ENCODE assay signal across 8 cellular contexts in the genomic region with DNA sequence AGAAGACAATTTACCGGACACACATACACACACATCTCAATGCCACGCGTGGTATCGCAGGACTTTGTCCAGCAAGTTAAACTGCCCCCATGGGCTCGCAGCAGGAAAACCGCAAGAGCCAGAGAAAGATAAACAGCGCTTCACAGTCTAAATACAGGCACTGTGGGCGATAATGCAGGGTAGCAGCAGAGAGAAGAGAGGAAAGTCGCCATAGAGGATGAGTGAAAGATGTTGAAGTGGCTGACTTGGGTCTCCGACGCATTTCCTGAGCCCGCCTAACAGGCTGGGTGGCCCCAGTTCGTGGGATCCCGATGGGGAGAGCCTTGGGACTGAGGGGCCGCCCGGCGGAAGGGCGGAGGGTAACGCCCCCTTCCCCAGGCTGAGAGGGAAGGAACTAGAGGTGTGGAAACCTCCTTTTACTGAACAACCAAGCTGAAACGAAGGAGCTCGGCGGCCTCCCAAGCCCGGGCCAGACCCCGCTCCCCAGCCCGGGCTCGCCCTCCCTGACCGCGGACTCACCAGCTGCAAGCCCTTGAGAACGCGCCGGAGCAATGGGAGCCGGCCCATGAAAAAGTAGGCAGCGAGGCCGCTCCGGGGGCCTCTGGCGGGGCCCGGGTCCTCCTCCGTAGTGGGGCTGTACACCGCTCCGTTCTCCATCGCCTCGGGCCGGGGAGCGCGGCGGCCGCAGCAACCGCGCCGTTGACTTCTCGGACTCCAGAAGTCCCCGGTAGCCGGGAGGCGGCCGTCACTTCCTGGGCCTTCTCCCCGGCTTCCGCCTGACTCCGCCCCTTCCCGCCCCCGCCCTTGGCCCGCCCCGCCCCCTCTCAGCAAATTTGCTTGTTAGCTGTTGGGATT.
A peak's percentile ranks its signal among the peaks of the same experiment; 100 is the strongest.
DNase-seq lines count a peak whose midpoint lies in the region; ATAC-seq and TF ChIP-seq lines count a peak whose summit lies in the region.

TSS of gene CMTM6 (minus strand) at position 764 of the 855 bp plus-strand sequence. CDS start at position 657, 107 bp downstream.

- no peaks in the 10 kb centered on the region for H3K36me3 ChIP-seq in HUES6 (ENCODE audit: control insufficient read depth, insufficient read depth, low read length)
- no peaks in the 10 kb centered on the region for H3K36me3 ChIP-seq in RWPE2 (ENCODE audit: low read depth)

- H3K9ac ChIP-seq in HUES6 (ENCODE audit: low read length) = peak within 1 kb of the TSS; percentile 78

- H3K27ac Mint-ChIP-seq in nephron = peak within 1 kb of the TSS; percentile 84 to 98 (median 92)

- peaks cover 34% of the 10 kb centered on the region for H3K4me1 Mint-ChIP-seq in nephron

- H3K36me3 Mint-ChIP-seq in nephron (ENCODE audit: low read depth) = peaks cover 5% of the 10 kb centered on the region

- DNase-seq in DMS53 (lab: John Stamatoyannopoulos, UW) (peak; percentile 72), RWPE2 (ENCODE audit: low spot score) (peak; percentile 79), fibroblast of pulmonary artery (ENCODE audit: low read depth) (peak; percentile 79)
- DNase-seq in activated T-helper 9 cell treated with anti-CD3 and anti-CD28 coated beads, Interleukin-2, amount 50 U/mL, for 16 hours (ENCODE audit: low read depth) = peak; percentile 69
- DNase-seq in stimulated activated naive CD4-positive, alpha-beta T cell treated with Interleukin-2 at 50 U/mL for 16 hours (lab: John Stamatoyannopoulos, UW) = peak; percentile 79

- ATAC-seq in GM21423 (IDR thresholded peaks at IDR 0.05; ENCODE audit: unreplicated experiment) = peak; percentile 81
- peak; percentile 88 for ATAC-seq in RWPE2 (ENCODE audit: low read depth)

- H3K27ac ChIP-seq in HUES6 (ENCODE audit: low read depth, low read length) (peak within 1 kb of the TSS; percentile 62; the same call in 1 of the 2 replicates), RWPE2 (ENCODE audit: poor library complexity, severe bottlenecking) (peak within 1 kb of the TSS; percentile 59)

- H3K4me3 Mint-ChIP-seq in nephron = peak within 1 kb of the TSS; percentile 96 to 100 (median 97)

- H3K9me3 ChIP-seq in HUES6 (ENCODE audit: control insufficient read depth, insufficient read depth, low read depth, low read length) (no peaks in the 10 kb centered on the region), RWPE2 (ENCODE audit: severe bottlenecking) (no peaks in the 10 kb centered on the region)

- H3K4me1 ChIP-seq in HUES6 (ENCODE audit: control insufficient read depth, insufficient read depth, low read length) (peaks cover 14% of the 10 kb centered on the region), RWPE2 (ENCODE audit: insufficient read depth, poor library complexity, severe bottlenecking) (no peaks in the 10 kb centered on the region)

- no peaks in the 10 kb centered on the region for H3K9me3 Mint-ChIP-seq in nephron

- no peaks in the 10 kb centered on the region for H3K27me3 Mint-ChIP-seq in nephron (ENCODE audit: low read depth)

- H3K4me3 ChIP-seq in HUES6 (ENCODE audit: low read depth, low read length) = peak within 1 kb of the TSS; percentile 97
- peak within 1 kb of the TSS; percentile 71 for H3K4me3 ChIP-seq in RWPE2 (ENCODE audit: severe bottlenecking)
- H3K4me3 ChIP-seq in fibroblast of pulmonary artery (replicated peaks; ENCODE audit: low read depth, low read length) = peak within 1 kb of the TSS; percentile 92

- no peak for TF ChIP-seq CTCF in RWPE2 (IDR thresholded peaks at IDR 0.05; ENCODE audit: poor library complexity, severe bottlenecking)
- no peak for TF ChIP-seq CTCF in fibroblast of pulmonary artery (IDR thresholded peaks at IDR 0.05; ENCODE audit: low read length, missing control alignments)
- TF ChIP-seq CTCF in nephron (IDR thresholded peaks at IDR 0.05; ENCODE audit: unreplicated experiment in 3 of 3) = no peak

- H3K27me3 ChIP-seq in HUES6 (ENCODE audit: control insufficient read depth, insufficient read depth, low read length) (no peaks in the 10 kb centered on the region), RWPE2 (ENCODE audit: insufficient read depth, poor library complexity, severe bottlenecking) (no peaks in the 10 kb centered on the region)

Comparison
In these comparisons a context has a peak if more than half of its experiments do, and no peak if none do; other contexts are left out.
1. Peak in every context shown above with its lines: DNase-seq, ATAC-seq, H3K4me3 ChIP-seq and H3K27ac ChIP-seq.